ENCODE assay signal across 11 cellular contexts in genomic region chr7:13742126-13742525, GRCh38.
A peak's percentile ranks its signal among the peaks of the same experiment; 100 is the strongest.
DNase-seq lines count a peak whose midpoint lies in the region; ATAC-seq, FAIRE-seq and TF ChIP-seq lines count a peak whose summit lies in the region.
"Had no signal": no experiment of that assay in that cellular context is flagged by ENCODE, and none has a peak within 500 bp of the region (broad histone marks: within the 10 kb centered on the region; RNA-seq: fewer than 3 reads in every experiment).

No MANE protein-coding gene starts in this region.

- peak; percentile 96 for DNase-seq in H4 (ENCODE audit: low spot score)
- DNase-seq in SK-N-SH, result no peak
- DNase-seq in left ventricle myocardium inferior, result no peak
- DNase-seq in small intestine, result peak; percentile 12
- DNase-seq in CD4-positive, alpha-beta memory T cell, result no peak
- no peak for DNase-seq in T-helper 2 cell treated with Interferon-gamma antibody and Interleukin-4, amounts not matched to agents 5 μg/mL and 100 μg/mL, for 36 hours (ENCODE audit: low spot score)
- DNase-seq in omental fat pad (ENCODE audit: low spot score), result no peak
- DNase-seq: activated CD4-positive, CD25-positive, alpha-beta regulatory T cell; activated gamma-delta T cell treated with Interleukin-2 at 50 U/mL for 16 hours; DND-41 had no signal

- peak in 1 of 2 experiments; percentile 37; a peak in 1 of 4 replicates for TF ChIP-seq EP300 in SK-N-SH (IDR thresholded peaks at IDR 0.05; ENCODE audit: borderline replicate concordance in 1 of 2, low read depth in 1 of 2, low read length in 1 of 2)

- H3K4me3 ChIP-seq in SK-N-SH (ENCODE audit: low read depth in 2 of 2, low read length in 1 of 2) (no peak overlapping the region), left ventricle myocardium inferior (no peak overlapping the region), small intestine (ENCODE audit: low read depth in 1 of 2, low read length in 2 of 2) (no peak overlapping the region)
- no peak overlapping the region for H3K4me3 ChIP-seq in CD4-positive, alpha-beta memory T cell (ENCODE audit: low read length in 2 of 2)
- H3K4me3 ChIP-seq: transverse colon had no signal

- no peaks in the 10 kb centered on the region for H3K36me3 ChIP-seq in SK-N-SH (replicated peaks in 1 of 2; ENCODE audit: control insufficient read depth in 1 of 2, insufficient read depth in 2 of 2, low read length in 1 of 2)
- H3K36me3 ChIP-seq in left ventricle myocardium inferior, result no peaks in the 10 kb centered on the region
- H3K36me3 ChIP-seq in small intestine (ENCODE audit: control insufficient read depth in 2 of 2, insufficient read depth in 2 of 2, low read length in 2 of 2), result no peaks in the 10 kb centered on the region
- no peaks in the 10 kb centered on the region for H3K36me3 ChIP-seq in CD4-positive, alpha-beta memory T cell (ENCODE audit: insufficient read depth, low read length)
- H3K36me3 ChIP-seq: transverse colon had no signal

- H3K9me3 ChIP-seq in SK-N-SH (no peaks in the 10 kb centered on the region), left ventricle myocardium inferior (replicated peaks) (no peaks in the 10 kb centered on the region), small intestine (ENCODE audit: control insufficient read depth, low read depth) (no peaks in the 10 kb centered on the region)
- no peaks in the 10 kb centered on the region for H3K9me3 ChIP-seq in CD4-positive, alpha-beta memory T cell (ENCODE audit: control insufficient read depth in 1 of 2, low read length in 2 of 2)
- H3K9me3 ChIP-seq: transverse colon had no signal

- POLR2A ChIA-PET in SK-N-SH (lab: Yijun Ruan, JAX), result no interaction called here
- POLR2A ChIA-PET in CD4-positive, alpha-beta memory T cell (lab: Charles Lee; ENCODE audit: partially characterized antibody), result no interaction called here

- H3K27me3 ChIP-seq in SK-N-SH (ENCODE audit: insufficient read depth) (no peaks in the 10 kb centered on the region), left ventricle myocardium inferior (ENCODE audit: low read depth) (no peaks in the 10 kb centered on the region), small intestine (ENCODE audit: control insufficient read depth in 2 of 2, insufficient read depth in 2 of 2, low read length in 2 of 2) (no peaks in the 10 kb centered on the region)
- no peaks in the 10 kb centered on the region for H3K27me3 ChIP-seq in CD4-positive, alpha-beta memory T cell (ENCODE audit: insufficient read depth, low read length)
- H3K27me3 ChIP-seq: transverse colon had no signal

- H3K36me3 Mint-ChIP-seq in CD4-positive, alpha-beta memory T cell, result no peaks in the 10 kb centered on the region
- H3K36me3 Mint-ChIP-seq in T-helper 2 cell treated with Interferon-gamma antibody and Interleukin-4, amounts not matched to agents 5 μg/mL and 100 μg/mL, for 36 hours (ENCODE audit: low read depth), result no peaks in the 10 kb centered on the region

- CTCF ChIA-PET in SK-N-SH (lab: Yijun Ruan, JAX), result interaction anchor here (0.7 to 3.1 kb wide), 26 partner anchors 9 to 956 kb away, joined by 3 to 22 read pairs (median 4); no protein-coding TSS in a partner anchor
- CTCF ChIA-PET in CD4-positive, alpha-beta memory T cell (lab: Charles Lee; ENCODE audit: partially characterized antibody), result interaction anchor here (0.7 kb wide), 1 partner anchor 14 kb away, joined by 3 read pairs; no protein-coding TSS in a partner anchor

- no peaks in the 10 kb centered on the region for H3K9me2 ChIP-seq in SK-N-SH

- H3K9ac ChIP-seq in SK-N-SH, result no peak overlapping the region

- H4K20me1 ChIP-seq in SK-N-SH (ENCODE audit: insufficient read depth), result no peaks in the 10 kb centered on the region

- no peak for TF ChIP-seq CTCF in SK-N-SH (IDR thresholded peaks at IDR 0.05)
- TF ChIP-seq CTCF in left ventricle myocardium inferior (IDR thresholded peaks at IDR 0.05; ENCODE audit: borderline replicate concordance), result no peak
- no peak for TF ChIP-seq CTCF in omental fat pad (IDR thresholded peaks at IDR 0.05)

- no peaks in the 10 kb centered on the region for H3K9me3 Mint-ChIP-seq in CD4-positive, alpha-beta memory T cell
- no peaks in the 10 kb centered on the region for H3K9me3 Mint-ChIP-seq in T-helper 2 cell treated with Interferon-gamma antibody and Interleukin-4, amounts not matched to agents 5 μg/mL and 100 μg/mL, for 36 hours

- H3K4me1 ChIP-seq in SK-N-SH (ENCODE audit: control insufficient read depth in 1 of 2, insufficient read depth in 2 of 2, low read depth in 1 of 2, low read length in 1 of 2) (peaks cover 3 to 7% of the 10 kb centered on the region in 2 experiments; a peak in 3 of 4 replicates), left ventricle myocardium inferior (peaks cover 14% of the 10 kb centered on the region), small intestine (ENCODE audit: control insufficient read depth in 2 of 2, insufficient read depth in 1 of 2, low read depth in 1 of 2, low read length in 1 of 2) (no peaks in the 10 kb centered on the region)
- H3K4me1 ChIP-seq in CD4-positive, alpha-beta memory T cell (ENCODE audit: insufficient read depth, low read length), result no peaks in the 10 kb centered on the region

- no peak for FAIRE-seq in small intestine (lab: Jason Lieb, UNC)

- no peak overlapping the region for H3K4me3 Mint-ChIP-seq in CD4-positive, alpha-beta memory T cell
- H3K4me3 Mint-ChIP-seq in T-helper 2 cell treated with Interferon-gamma antibody and Interleukin-4, amounts not matched to agents 5 μg/mL and 100 μg/mL, for 36 hours, result no peak overlapping the region

- H3K27ac Mint-ChIP-seq in CD4-positive, alpha-beta memory T cell, result no peak overlapping the region
- H3K27ac Mint-ChIP-seq in T-helper 2 cell treated with Interferon-gamma antibody and Interleukin-4, amounts not matched to agents 5 μg/mL and 100 μg/mL, for 36 hours, result no peak overlapping the region

- ATAC-seq in omental fat pad (ENCODE audit: low FRiP score), result no peak

- no peak overlapping the region for H2AFZ ChIP-seq in SK-N-SH (ENCODE audit: low read depth)

- 70% methylated on average over 2 of the region's 2 CpGs for WGBS in SK-N-SH (ENCODE audit: low lambda C conversion rate)
- 48 to 56% (median 55%) methylated on average over 2 of the region's 2 CpGs for WGBS in small intestine, 3 donors

- peak overlapping the region in 1 of 2 experiments; percentile 53; a peak in 1 of 4 replicates for H3K27ac ChIP-seq in SK-N-SH (ENCODE audit: low read depth in 2 of 2, low read length in 1 of 2)
- peak overlapping the region; percentile 14 for H3K27ac ChIP-seq in left ventricle myocardium inferior (replicated peaks)
- H3K27ac ChIP-seq in small intestine (ENCODE audit: low read depth in 1 of 2, low read length in 1 of 2), result no peak overlapping the region
- no peak overlapping the region for H3K27ac ChIP-seq in CD4-positive, alpha-beta memory T cell (ENCODE audit: low read depth, low read length)
- H3K27ac ChIP-seq: transverse colon had no signal

- no peaks in the 10 kb centered on the region for H3K79me2 ChIP-seq in SK-N-SH (ENCODE audit: insufficient read depth)

- TF ChIP-seq RAD21 in SK-N-SH (IDR thresholded peaks at IDR 0.05; ENCODE audit: low read length), result no peak

- H3K4me1 Mint-ChIP-seq in CD4-positive, alpha-beta memory T cell, result no peaks in the 10 kb centered on the region
- no peaks in the 10 kb centered on the region for H3K4me1 Mint-ChIP-seq in T-helper 2 cell treated with Interferon-gamma antibody and Interleukin-4, amounts not matched to agents 5 μg/mL and 100 μg/mL, for 36 hours (ENCODE audit: low read depth)

- intact Hi-C loops in left ventricle myocardium inferior (cut with micrococcal nuclease), result loop anchor here (5.0 kb wide), 1 partner anchor 460 kb away; no protein-coding TSS in a partner anchor
- intact Hi-C loops in CD4-positive, alpha-beta memory T cell (cut with micrococcal nuclease), result no loop called here

- H3K27me3 Mint-ChIP-seq in CD4-positive, alpha-beta memory T cell, result peaks cover 0 to 4% of the 10 kb centered on the region in 2 donors
- H3K27me3 Mint-ChIP-seq in T-helper 2 cell treated with Interferon-gamma antibody and Interleukin-4, amounts not matched to agents 5 μg/mL and 100 μg/mL, for 36 hours (ENCODE audit: low read depth), result no peaks in the 10 kb centered on the region

- no peak overlapping the region for H3K4me2 ChIP-seq in SK-N-SH

- no peaks in the 10 kb centered on the region for H3F3A ChIP-seq in SK-N-SH (replicated peaks; ENCODE audit: insufficient read depth)

TF ChIP-seq in SK-N-SH, 30 proteins besides CTCF, POLR2A, EP300 and RAD21:
- TF ChIP-seq NFIC (IDR thresholded peaks at IDR 0.05; ENCODE audit: borderline replicate concordance) (peak; percentile 52; the same call in 1 of the 2 replicates), PBX3 (IDR thresholded peaks at IDR 0.05) (peak; percentile 28; the same call in 1 of the 2 replicates), TCF12 (IDR thresholded peaks at IDR 0.05) (peak; percentile 68), TEAD4 (IDR thresholded peaks at IDR 0.05; ENCODE audit: borderline replicate concordance, insufficient read depth) (peak; percentile 33; the same call in 1 of the 2 replicates), GABPA (IDR thresholded peaks at IDR 0.05; ENCODE audit: low read depth) (no peak), RFX5 (IDR thresholded peaks at IDR 0.05; ENCODE audit: low read length) (no peak), FOXM1 (IDR thresholded peaks at IDR 0.05; ENCODE audit: low read depth) (no peak), MXI1 (IDR thresholded peaks at IDR 0.05; ENCODE audit: low read depth, low read length) (no peak), YY1 (IDR thresholded peaks at IDR 0.05; ENCODE audit: low read depth) (no peak), ELF1 (IDR thresholded peaks at IDR 0.05) (no peak), RXRA (IDR thresholded peaks at IDR 0.05; ENCODE audit: borderline replicate concordance, low read depth) (peak; percentile 85)

Comparison
In these comparisons a context has a peak if more than half of its experiments do, and no peak if none do; other contexts are left out.
1. DNase-seq: peak in H4 (single experiment) and small intestine (single experiment); none in SK-N-SH (single experiment), left ventricle myocardium inferior (single experiment), CD4-positive, alpha-beta memory T cell (0 of 5), T-helper 2 cell treated with Interferon-gamma antibody and Interleukin-4, amounts not matched to agents 5 μg/mL and 100 μg/mL, for 36 hours (single experiment) and omental fat pad (single experiment).